Comparison of ENCODE assay signal across 8 cellular contexts in genomic region chr16:67480833-67481560, GRCh38. TPM values are rescaled to one million over a fixed set of nuclear protein-coding genes. Genes with fewer than 3 reads are reported as not detected.
DNase-seq lines count a peak whose midpoint lies in the region; ATAC-seq, FAIRE-seq and TF ChIP-seq lines count a peak whose summit lies in the region.

Gene ATP6V0D1 (minus strand): TSS chr16:67481157. CDS start chr16:67481086, 71 bp downstream.

- FAIRE-seq in GM12891 (lab: Jason Lieb, UNC): peak; percentile 96

- peak within 1 kb of the TSS; percentile 100 for H3K27ac Mint-ChIP-seq in type B pancreatic cell

- TF ChIP-seq CTCF in type B pancreatic cell (conservative IDR thresholded peaks at IDR 0.05): peak; percentile 93

- intact Hi-C loops in cardiac septum (cut with DNase I): loop anchor here (1.0 to 5.0 kb wide), 2 partner anchors 22 to 81 kb away; partner anchors contain the start of gene CTCF

- no peaks in the 10 kb centered on the region for H3K36me3 Mint-ChIP-seq in type B pancreatic cell

- peaks cover 8% of the 10 kb centered on the region for H3K4me1 Mint-ChIP-seq in type B pancreatic cell (ENCODE audit: unreplicated experiment)

- H3K9me3 Mint-ChIP-seq in type B pancreatic cell: no peaks in the 10 kb centered on the region

- no peaks in the 10 kb centered on the region for H3K27me3 Mint-ChIP-seq in type B pancreatic cell

- peak; percentile 81 for TF ChIP-seq POLR2A in GM12891 (IDR thresholded peaks at IDR 0.05; ENCODE audit: low read depth, low read length)

- H3K27ac ChIP-seq in adipose tissue (ENCODE audit: low read depth, low read length): peak within 1 kb of the TSS; percentile 79

- H3K4me3 Mint-ChIP-seq in type B pancreatic cell: peak within 1 kb of the TSS; percentile 100

- WGBS in adipose tissue, 3 donors: 0% methylated on average over 56 to 57 of the region's 57 CpGs

- DNase-seq in GM12891 (ENCODE audit: insufficient read length, low spot score) (peak; percentile 97), NCI-H1436 (lab: John Stamatoyannopoulos, UW) (peak; percentile 97), T follicular helper cell (ENCODE audit: low read depth) (peak; percentile 98), cardiac septum (ENCODE audit: low spot score) (peak; percentile 99), pons (ENCODE audit: low spot score) (peak; percentile 97), type B pancreatic cell (ENCODE audit: extremely low spot score, unreplicated experiment) (peak; percentile 100)

- ATAC-seq in HG02840 (IDR thresholded peaks at IDR 0.05; ENCODE audit: low FRiP score, unreplicated experiment): peak; percentile 97

TF ChIP-seq in GM12891, 5 proteins besides CTCF, POLR2A, EP300 and RAD21:
- TF ChIP-seq PAX5 (IDR thresholded peaks at IDR 0.05; ENCODE audit: insufficient read depth, low read length, severe bottlenecking): peak; percentile 56
- peak; percentile 74; the same call in 1 of the 2 replicates for TF ChIP-seq TAF1 (IDR thresholded peaks at IDR 0.05; ENCODE audit: low read depth, low read length)
- TF ChIP-seq POLR2AphosphoS5 (IDR thresholded peaks at IDR 0.05; ENCODE audit: low read depth, low read length): peak; percentile 52; the same call in 1 of the 2 replicates
- TF ChIP-seq POU2F2 (IDR thresholded peaks at IDR 0.05; ENCODE audit: low read depth, low read length): peak; percentile 13; the same call in 1 of the 2 replicates
- TF ChIP-seq SPI1 (IDR thresholded peaks at IDR 0.05; ENCODE audit: low read depth, low read length): peak; percentile 74
TF ChIP-seq in GM12891: peak in this region for 5.

RNA-seq across cellular contexts. Expression of gene ATP6V0D1, which starts in this region (rescaled TPM):
- 58.9 TPM for polyA plus RNA-seq in GM12891 (2012; ENCODE audit: low read depth, missing spikeins)
- 10 to 100 TPM; 34.0 to 77.2 (median 67.3) TPM for polyA plus RNA-seq in adipose tissue
- total RNA-seq in cardiac septum: 58.8 TPM
- total RNA-seq in type B pancreatic cell (ENCODE audit: low replicate concordance): 73.5 and 94.4 TPM in 2 replicates

Comparison
In these comparisons a context has a peak if more than half of its experiments do, and no peak if none do; other contexts are left out.
1. Peak in every context shown above with its lines: DNase-seq, ATAC-seq and H3K27ac ChIP-seq.